Comparison of ENCODE assay signal across 8 cellular contexts in the genomic region with DNA sequence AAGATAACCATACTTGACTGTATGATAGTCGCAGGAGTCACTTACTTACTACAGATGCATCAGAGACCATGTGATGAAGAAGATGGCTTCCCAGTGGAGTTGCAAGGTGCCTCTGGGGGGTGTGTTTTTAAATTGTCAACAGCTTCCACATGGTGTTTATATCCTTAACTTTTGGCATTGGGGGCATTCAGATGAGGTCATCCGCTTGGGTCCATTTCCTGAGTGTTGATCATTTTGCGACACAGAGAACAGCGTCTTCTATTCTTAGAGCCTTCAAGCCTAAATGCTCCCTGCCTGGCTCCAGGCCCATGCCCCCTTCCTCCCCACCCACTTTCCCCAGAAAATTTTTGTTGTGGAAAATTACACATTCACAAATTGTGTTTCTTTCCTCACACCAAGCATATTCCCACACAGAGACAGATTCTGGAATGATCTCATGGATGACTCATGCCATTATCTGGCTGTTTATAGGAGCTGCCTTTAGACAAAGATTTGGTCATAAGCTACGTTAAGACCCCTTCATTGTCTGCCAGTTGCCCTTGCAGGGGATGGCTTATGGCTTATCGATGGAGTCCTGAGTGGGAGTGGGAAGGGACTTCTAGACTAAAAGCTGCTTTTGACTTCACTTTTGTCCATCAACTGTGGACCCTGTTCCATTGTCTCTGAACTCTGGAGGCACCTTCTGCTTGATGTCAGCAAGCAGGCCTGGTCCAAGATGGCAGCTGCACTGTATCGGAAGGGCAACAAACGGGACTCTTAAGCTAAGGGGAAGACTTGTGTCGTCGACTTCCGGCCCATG.
DNase-seq lines count a peak whose midpoint lies in the region; ATAC-seq, FAIRE-seq and TF ChIP-seq lines count a peak whose summit lies in the region.

No MANE protein-coding gene starts in this region.

- peaks cover 2% of the 10 kb centered on the region for H3K9me3 Mint-ChIP-seq in activated B cell treated with CpG ODN at 0.5 μM for 24 hours

- peak overlapping the region; percentile 32 for H3K4me3 Mint-ChIP-seq in activated B cell treated with CpG ODN at 0.5 μM for 24 hours

- ATAC-seq in activated B cell treated with CpG ODN at 0.5 μM for 24 hours (ENCODE audit: low read depth) (no peak), heart right ventricle (peak in 7 of 8 donors; percentile 57 to 69 (median 63)), GM21825 (IDR thresholded peaks at IDR 0.05; ENCODE audit: unreplicated experiment) (no peak), GM19328 (IDR thresholded peaks at IDR 0.05; ENCODE audit: unreplicated experiment) (no peak)

- H3K4me1 ChIP-seq in heart right ventricle = peaks cover 9 to 84% (median 51%) of the 10 kb centered on the region in 9 donors
- peaks cover 0 to 11% of the 10 kb centered on the region in 2 donors for H3K4me1 ChIP-seq in small intestine (ENCODE audit: control insufficient read depth in 2 of 2, insufficient read depth in 1 of 2, low read depth in 1 of 2, low read length in 1 of 2)

- FAIRE-seq in GM12891 (lab: Jason Lieb, UNC) = peak; percentile 77
- no peak for FAIRE-seq in small intestine (lab: Jason Lieb, UNC)
- no peak for FAIRE-seq in frontal cortex (lab: Jason Lieb, UNC)

- H3K9me3 ChIP-seq in heart right ventricle = no peaks in the 10 kb centered on the region
- H3K9me3 ChIP-seq in small intestine (ENCODE audit: control insufficient read depth, low read depth) = no peaks in the 10 kb centered on the region

- H3K4me1 Mint-ChIP-seq in activated B cell treated with CpG ODN at 0.5 μM for 24 hours = peaks cover 83% of the 10 kb centered on the region

- no peak for TF ChIP-seq CTCF in activated B cell treated with CpG ODN at 0.5 μM for 24 hours (IDR thresholded peaks at IDR 0.05)
- TF ChIP-seq CTCF in heart right ventricle (IDR thresholded peaks at IDR 0.05) = no peak

- DNase-seq in GM12891 (ENCODE audit: insufficient read length, low spot score) (no peak), activated B cell treated with CpG ODN at 0.5 μM for 24 hours (no peak), heart right ventricle (peak; percentile 53 to 57), small intestine (peak; percentile 32), frontal cortex (ENCODE audit: low spot score in 2 of 2) (no peak), ecto neural progenitor cell (ENCODE audit: low spot score) (no peak)

- CTCF ChIA-PET in activated B cell treated with CpG ODN at 0.5 μM for 24 hours (lab: Charles Lee) = interaction anchor here (1.3 to 6.5 kb wide), 4 partner anchors 16 to 294 kb away, joined by 3 to 38 read pairs (median 4); a partner anchor contains a TSS

- POLR2A ChIA-PET in activated B cell treated with CpG ODN at 0.5 μM for 24 hours (lab: Charles Lee) = interaction anchor here (0.6 to 7.7 kb wide), 10 partner anchors 10 to 786 kb away, joined by 3 to 150 read pairs (median 7); a partner anchor contains a TSS

- H3K36me3 ChIP-seq in heart right ventricle (no peaks in the 10 kb centered on the region), small intestine (ENCODE audit: control insufficient read depth in 2 of 2, insufficient read depth in 2 of 2, low read length in 2 of 2) (no peaks in the 10 kb centered on the region)

- no peaks in the 10 kb centered on the region for H3K27me3 ChIP-seq in heart right ventricle
- H3K27me3 ChIP-seq in small intestine (ENCODE audit: control insufficient read depth in 2 of 2, insufficient read depth in 2 of 2, low read length in 2 of 2) = no peaks in the 10 kb centered on the region

- peaks cover 3% of the 10 kb centered on the region for H3K36me3 Mint-ChIP-seq in activated B cell treated with CpG ODN at 0.5 μM for 24 hours (ENCODE audit: low read depth)

- peak overlapping the region; percentile 95 for H3K27ac Mint-ChIP-seq in activated B cell treated with CpG ODN at 0.5 μM for 24 hours

- no peak for TF ChIP-seq POLR2A in GM12891 (IDR thresholded peaks at IDR 0.05; ENCODE audit: low read depth, low read length)

- H3K4me3 ChIP-seq in heart right ventricle (no peak overlapping the region), small intestine (ENCODE audit: low read depth in 1 of 2, low read length in 2 of 2) (no peak overlapping the region)

- H3K27me3 Mint-ChIP-seq in activated B cell treated with CpG ODN at 0.5 μM for 24 hours = no peaks in the 10 kb centered on the region

- peak overlapping the region; percentile 45 to 88 (median 73) for H3K27ac ChIP-seq in heart right ventricle
- peak overlapping the region; percentile 17 to 91 for H3K27ac ChIP-seq in small intestine (ENCODE audit: low read depth in 1 of 2, low read length in 1 of 2)

- intact Hi-C loops in activated B cell treated with CpG ODN at 0.5 μM for 24 hours (cut with micrococcal nuclease) = loop anchor here (5.0 to 10.0 kb wide), 2 partner anchors 275 to 1622 kb away; a partner anchor contains a TSS
- intact Hi-C loops in heart right ventricle (cut with DNase I) = loop anchor here in 3 of 10 donors (1.0 to 10.0 kb wide), 4 partner anchors 52 to 131 kb away; a partner anchor contains a TSS

- WGBS in heart right ventricle, 2 donors = 55 to 57% methylated on average over 11 of the region's 11 CpGs
- WGBS in small intestine, 3 donors = 50 to 59% (median 57%) methylated on average over 11 of the region's 11 CpGs

TF ChIP-seq in GM12891, 5 proteins besides CTCF, POLR2A, EP300 and RAD21:
- TF ChIP-seq PAX5 (IDR thresholded peaks at IDR 0.05; ENCODE audit: insufficient read depth, low read length, severe bottlenecking) (no peak), POU2F2 (IDR thresholded peaks at IDR 0.05; ENCODE audit: low read depth, low read length) (no peak), POLR2AphosphoS5 (IDR thresholded peaks at IDR 0.05; ENCODE audit: low read depth, low read length) (no peak), SPI1 (IDR thresholded peaks at IDR 0.05; ENCODE audit: low read depth, low read length) (no peak), TAF1 (IDR thresholded peaks at IDR 0.05; ENCODE audit: low read depth, low read length) (no peak)

Comparison
In these comparisons a context has a peak if more than half of its experiments do, and no peak if none do; other contexts are left out.
1. DNase-seq: peak in heart right ventricle (2 of 2) and small intestine (single experiment); none in GM12891 (single experiment), activated B cell treated with CpG ODN at 0.5 μM for 24 hours (single experiment), frontal cortex (0 of 2) and ecto neural progenitor cell (single experiment).
2. ATAC-seq: peak in heart right ventricle (7 of 8); none in activated B cell treated with CpG ODN at 0.5 μM for 24 hours (single experiment), GM21825 (single experiment) and GM19328 (single experiment).